In genomic region chr17:44995602-44996001, GRCh38 we compare ENCODE assay signal across 22 cellular contexts. TPM values are rescaled to one million over a fixed set of nuclear protein-coding genes. Genes with fewer than 3 reads are reported as not detected.
DNase-seq lines count a peak whose midpoint lies in the region; ATAC-seq and TF ChIP-seq lines count a peak whose summit lies in the region.
"Had no signal": no experiment of that assay in that cellular context is flagged by ENCODE, and none has a peak within 500 bp of the region (broad histone marks: within the 10 kb centered on the region; RNA-seq: fewer than 3 reads in every experiment).

No MANE protein-coding gene starts in this region.

- TF ChIP-seq CTCF in heart left ventricle (IDR thresholded peaks at IDR 0.05) = no peak

- H3K79me1 ChIP-seq in neuronal stem cell (ENCODE audit: low read depth, low read length) = no peaks in the 10 kb centered on the region

- H3K4me1 ChIP-seq in SJCRH30 = peaks cover 32% of the 10 kb centered on the region
- peaks cover 0 to 18% (median 5%) of the 10 kb centered on the region in 12 donors for H3K4me1 ChIP-seq in heart left ventricle
- H3K4me1 ChIP-seq in neuronal stem cell (ENCODE audit: control insufficient read depth in 2 of 2, insufficient read depth in 1 of 2, low read depth in 1 of 2, low read length in 2 of 2) = peaks cover 0 to 4% of the 10 kb centered on the region in 2 donors

- H3K23ac ChIP-seq in neuronal stem cell (ENCODE audit: low read depth, low read length, poor library complexity) = no peak overlapping the region

- H3K4me3 ChIP-seq in SJCRH30 (no peak overlapping the region), heart left ventricle (no peak overlapping the region), neuronal stem cell (ENCODE audit: low read length in 2 of 2) (no peak overlapping the region)
- H3K4me3 ChIP-seq: PC-9 had no signal

- no peak overlapping the region for H4K8ac ChIP-seq in neuronal stem cell (ENCODE audit: low read depth, low read length)

- no peak for TF ChIP-seq POLR2A in heart left ventricle (IDR thresholded peaks at IDR 0.05)

- H3K27me3 ChIP-seq in SJCRH30 (0 out of 2 replicates have a peak, but pooled peaks cover 3% of the 10 kb centered on the region), heart left ventricle (peaks cover 0 to 6% (median 0%) of the 10 kb centered on the region in 9 donors), neuronal stem cell (ENCODE audit: control insufficient read depth in 3 of 3, insufficient read depth in 3 of 3, low read depth in 1 of 3, low read length in 3 of 3) (peaks cover 0 to 43% (median 0%) of the 10 kb centered on the region in 3 experiments)

- no peak overlapping the region for H2BK120ac ChIP-seq in neuronal stem cell (ENCODE audit: low read depth, low read length)

- H2BK5ac ChIP-seq in neuronal stem cell (ENCODE audit: low read length) = no peak overlapping the region

- H3K4me2 ChIP-seq in neuronal stem cell (ENCODE audit: insufficient read depth, low read length, poor library complexity, severe bottlenecking) = no peak overlapping the region
- H3K4me2 ChIP-seq: PC-9 had no signal

- H2AFZ ChIP-seq in neuronal stem cell (ENCODE audit: low read length) = no peak overlapping the region
- H2AFZ ChIP-seq: PC-9 had no signal

- peaks cover 8% of the 10 kb centered on the region for H3K9me3 ChIP-seq in SJCRH30 (replicated peaks)
- H3K9me3 ChIP-seq in heart left ventricle = peaks cover 0 to 12% (median 3%) of the 10 kb centered on the region in 12 donors
- H3K9me3 ChIP-seq in neuronal stem cell (replicated peaks in 1 of 2; ENCODE audit: control insufficient read depth in 2 of 2, insufficient read depth in 1 of 2, low read depth in 1 of 2, low read length in 2 of 2) = peaks cover 1 to 7% of the 10 kb centered on the region in 2 donors

- H3K36me3 ChIP-seq in SJCRH30 (no peaks in the 10 kb centered on the region), heart left ventricle (no peaks in the 10 kb centered on the region), neuronal stem cell (replicated peaks in 1 of 2; ENCODE audit: control insufficient read depth in 2 of 2, insufficient read depth in 2 of 2, low read length in 2 of 2) (no peaks in the 10 kb centered on the region)

- H3K4ac ChIP-seq in neuronal stem cell (ENCODE audit: low read length) = no peak overlapping the region

- intact Hi-C loops in heart left ventricle (cut with DNase I) = no loop called here

- no peak overlapping the region for H2BK12ac ChIP-seq in neuronal stem cell (ENCODE audit: low read length)

- WGBS in heart left ventricle, 4 donors = 15 to 20% (median 17%) methylated on average over 5 to 7 of the region's 7 CpGs
- no CpG with 5 or more reads among the region's 7 CpGs for WGBS in neuronal stem cell (ENCODE audit: extremely low coverage in 2 of 2, insufficient read length in 2 of 2, insufficient replicate concordance in 1 of 2), 2 donors

- no peak overlapping the region for H3K18ac ChIP-seq in neuronal stem cell (ENCODE audit: low read length)

- H3K14ac ChIP-seq in neuronal stem cell (ENCODE audit: low read length) = no peak overlapping the region

- H3K9ac ChIP-seq in neuronal stem cell (ENCODE audit: low read depth, low read length, poor library complexity) = no peak overlapping the region

- DNase-seq in DMS 273 treated with DMSO at 0.1 percent for 48 hours (lab: John Stamatoyannopoulos, UW) = peak; percentile 47
- DNase-seq in SJCRH30 = peak; percentile 62 to 74
- peak in 4 of 5 donors; percentile 33 to 55 (median 40) for DNase-seq in heart left ventricle
- DNase-seq in neuronal stem cell (ENCODE audit: low spot score) = no peak
- DNase-seq: CD4-positive, alpha-beta memory T cell; DMS53; GDM1; GOT3; KBM-7; NCI-H1092; NCI-H1436; NCI-H187 treated with DMSO at 0.1 percent for 48 hours; NCI-H69; PC-9; RPMI8226; SIG-M5 had no signal

- H2BK15ac ChIP-seq in neuronal stem cell (ENCODE audit: low read length) = no peak overlapping the region

- peak; percentile 49 to 83 (median 67) for ATAC-seq in heart left ventricle
- no peak for ATAC-seq in HG03342 (IDR thresholded peaks at IDR 0.05; ENCODE audit: unreplicated experiment)
- no peak for ATAC-seq in HG03108 (IDR thresholded peaks at IDR 0.05; ENCODE audit: unreplicated experiment)
- ATAC-seq in GM19035 (IDR thresholded peaks at IDR 0.05; ENCODE audit: unreplicated experiment) = no peak
- ATAC-seq: HepG2, SK-N-SH treated with all-trans-retinoic acid at 6 μM for 48 hours had no signal

- H4K91ac ChIP-seq in neuronal stem cell (ENCODE audit: low read depth, low read length, poor library complexity) = no peak overlapping the region

- H2AK5ac ChIP-seq in neuronal stem cell (ENCODE audit: low read depth, low read length) = peak overlapping the region; percentile 48

- no peak overlapping the region for H3K27ac ChIP-seq in SJCRH30
- no peak overlapping the region for H3K27ac ChIP-seq in heart left ventricle
- H3K27ac ChIP-seq in neuronal stem cell (replicated peaks; ENCODE audit: low read length) = no peak overlapping the region
- H3K27ac ChIP-seq: HL-60, PC-9 had no signal

RNA-seq across cellular contexts. Expression of gene C1QL1, which starts 27.5 kb away (rescaled TPM):
- total RNA-seq in SJCRH30 (2014; rRNA removed; shearing (Covaris generic)) = 0.08 and 0.10 TPM in 2 replicates
- 1 to 10 TPM in 6 of 9 donors, under 1 TPM in 3; 0.66 to 5.8 (median 1.4) TPM for total RNA-seq in heart left ventricle
- polyA plus RNA-seq in heart left ventricle = 1 to 10 TPM; 1.4 to 5.1 TPM
- 8.7 TPM for polyA plus RNA-seq in neuronal stem cell (2013, experiment 1 of 2)
- polyA plus RNA-seq in neuronal stem cell (2013, experiment 2 of 2) = 8.7 TPM
- total RNA-seq: CD4-positive, alpha-beta memory T cell had no signal
- polyA plus RNA-seq: CD4-positive, alpha-beta memory T cell had no signal

RNA-seq across cellular contexts. Expression of gene KIF18B, which starts 48.0 kb away (rescaled TPM):
- 31.0 and 36.3 TPM in 2 replicates for total RNA-seq in SJCRH30 (2014; rRNA removed; shearing (Covaris generic))
- 1 to 10 TPM in 1 of 9 donors, under 1 TPM in 7, not detected in 1; 0.06 to 5.4 (median 0.44) TPM for total RNA-seq in heart left ventricle
- polyA plus RNA-seq in heart left ventricle = under 1 TPM; 0.12 to 0.19 TPM
- polyA plus RNA-seq in neuronal stem cell (2013, experiment 1 of 2) = 32.8 TPM
- polyA plus RNA-seq in neuronal stem cell (2013, experiment 2 of 2) = 32.5 TPM
- total RNA-seq: CD4-positive, alpha-beta memory T cell had no signal
- polyA plus RNA-seq: CD4-positive, alpha-beta memory T cell had no signal

RNA-seq across cellular contexts. Expression of gene DCAKD, which starts 55.8 kb away (rescaled TPM):
- 43.3 and 45.1 TPM in 2 replicates for total RNA-seq in SJCRH30 (2014; rRNA removed; shearing (Covaris generic))
- total RNA-seq in heart left ventricle = 10 to 100 TPM; 24.7 to 60.9 (median 33.9) TPM
- polyA plus RNA-seq in heart left ventricle = 10 to 100 TPM; 15.3 to 24.8 TPM
- 46.9 TPM for polyA plus RNA-seq in neuronal stem cell (2013, experiment 1 of 2)
- 45.0 TPM for polyA plus RNA-seq in neuronal stem cell (2013, experiment 2 of 2)

Comparison
In these comparisons a context has a peak if more than half of its experiments do, and no peak if none do; other contexts are left out.
1. ATAC-seq: peak in heart left ventricle (4 of 4); none in HG03342 (single experiment), HG03108 (single experiment) and GM19035 (single experiment).